8 cellular contexts compared by ENCODE assay signal in genomic region chr18:70019136-70019535, GRCh38.
"Had no signal": no experiment of that assay in that cellular context is flagged by ENCODE, and none has a peak within 500 bp of the region (broad histone marks: within the 10 kb centered on the region; RNA-seq: fewer than 3 reads in every experiment).

No MANE protein-coding gene starts in this region.

- H3K27ac ChIP-seq: GM23248, HL-60, KMS-11 had no signal

- ATAC-seq: HepG2 had no signal

- H3K4me3 ChIP-seq: GM23248 had no signal

- DNase-seq: GM23248, GOT3, H9, HCEC 1CT, KBM-7 had no signal

- FAIRE-seq: HepG2 had no signal
